In genomic region chr14:81710232-81710845, GRCh38 we compare ENCODE assay signal across 8 cellular contexts.
DNase-seq lines count a peak whose midpoint lies in the region; ATAC-seq, FAIRE-seq and TF ChIP-seq lines count a peak whose summit lies in the region.

No MANE protein-coding gene starts in this region.

- no peak for FAIRE-seq in bronchial epithelial cell (lab: Jason Lieb, UNC)

- TF ChIP-seq CTCF in HFF-Myc (IDR thresholded peaks at IDR 0.05; ENCODE audit: low read depth, low read length, missing control alignments) (peak; percentile 27), bronchial epithelial cell (IDR thresholded peaks at IDR 0.05; ENCODE audit: insufficient read depth, low read length, severe bottlenecking) (peak; percentile 49), mesothelial cell of epicardium (IDR thresholded peaks at IDR 0.05; ENCODE audit: unreplicated experiment) (peak; percentile 64)

- H3K4me1 Mint-ChIP-seq in mesothelial cell of epicardium: peaks cover 11% of the 10 kb centered on the region

- H3K4me3 Mint-ChIP-seq in mesothelial cell of epicardium: no peak overlapping the region

- H3K27me3 ChIP-seq in bronchial epithelial cell (ENCODE audit: control insufficient read depth, insufficient read depth, low read length): no peaks in the 10 kb centered on the region

- H3K36me3 Mint-ChIP-seq in mesothelial cell of epicardium: peaks cover 2% of the 10 kb centered on the region

- DNase-seq in ELR (ENCODE audit: low read depth) (peak; percentile 20), HFF-Myc (ENCODE audit: extremely low read depth, low read depth) (no peak), NCI-H524 (lab: John Stamatoyannopoulos, UW) (peak; percentile 42 to 84), bronchial epithelial cell (ENCODE audit: low read depth) (peak; percentile 55), mesothelial cell of epicardium (ENCODE audit: low spot score in 2 of 2, unreplicated experiment in 2 of 2) (no peak), amniotic stem cell (lab: John Stamatoyannopoulos, UW) (no peak)

- H3K36me3 ChIP-seq in bronchial epithelial cell (ENCODE audit: control insufficient read depth, insufficient read depth, low read length): no peaks in the 10 kb centered on the region

- ATAC-seq in HG02938 (IDR thresholded peaks at IDR 0.05; ENCODE audit: unreplicated experiment) (no peak), GM21717 (IDR thresholded peaks at IDR 0.05; ENCODE audit: unreplicated experiment) (no peak)

- no peak overlapping the region for H3K27ac Mint-ChIP-seq in mesothelial cell of epicardium

- no peaks in the 10 kb centered on the region for H3K27me3 Mint-ChIP-seq in mesothelial cell of epicardium (ENCODE audit: low read depth)

- H3K9me3 Mint-ChIP-seq in mesothelial cell of epicardium: peaks cover 15% of the 10 kb centered on the region

- H3K4me3 ChIP-seq in HFF-Myc (replicated peaks; ENCODE audit: low read depth, low read length) (no peak overlapping the region), bronchial epithelial cell (ENCODE audit: low read depth, low read length) (no peak overlapping the region)

Comparison
In these comparisons a context has a peak if more than half of its experiments do, and no peak if none do; other contexts are left out.
1. DNase-seq: peak in ELR (single experiment), NCI-H524 (2 of 2) and bronchial epithelial cell (single experiment); none in HFF-Myc (single experiment), mesothelial cell of epicardium (0 of 2) and amniotic stem cell (single experiment).
2. Peak in every context shown above with its lines, with median percentiles within 50 percentile points of each other: CTCF ChIP-seq.